10 cellular contexts compared by ENCODE assay signal in the genomic region with DNA sequence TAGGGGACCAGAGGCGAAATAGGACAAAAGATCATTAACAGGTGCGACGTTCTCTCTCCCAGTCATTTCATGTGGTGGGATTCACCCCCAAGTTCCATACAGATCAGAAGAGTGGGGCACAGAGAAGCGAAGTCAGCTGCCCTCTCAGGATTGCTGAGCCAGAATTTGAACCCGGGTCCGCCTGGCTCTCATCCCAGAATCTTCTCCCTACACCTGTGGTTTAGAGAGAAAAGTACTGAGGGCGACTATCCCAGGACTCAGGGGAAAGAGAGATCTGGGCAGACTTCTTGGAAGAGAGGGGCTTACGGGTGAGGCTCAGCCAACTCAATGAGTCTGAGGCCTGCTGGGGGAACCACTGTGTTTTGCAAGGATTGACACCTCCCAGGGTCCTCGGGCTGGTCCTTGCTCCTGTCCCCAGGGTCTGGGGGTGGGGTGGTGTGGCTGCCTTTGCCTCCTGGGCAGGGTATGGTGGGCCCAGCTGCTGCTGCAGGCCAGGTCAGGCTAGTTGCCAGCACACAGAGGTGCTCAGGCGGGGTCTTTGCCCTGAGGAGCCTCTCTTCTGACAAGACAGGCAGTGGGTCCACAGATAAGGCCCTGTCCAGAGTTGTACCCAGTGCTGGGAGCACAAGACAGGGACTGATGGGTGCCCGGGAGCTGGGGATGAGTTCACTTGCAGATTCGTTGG. TPM values are rescaled to one million over a fixed set of nuclear protein-coding genes. Genes with fewer than 3 reads are reported as not detected.
DNase-seq lines count a peak whose midpoint lies in the region; ATAC-seq lines count a peak whose summit lies in the region.
"Had no signal": no experiment of that assay in that cellular context is flagged by ENCODE, and none has a peak within 500 bp of the region (broad histone marks: within the 10 kb centered on the region; RNA-seq: fewer than 3 reads in every experiment).

No MANE protein-coding gene starts in this region.

- intact Hi-C loops in activated T-helper 2 cell treated with anti-CD3 and anti-CD28 coated beads, Interferon-gamma antibody, Interleukin-2, Interleukin-4, amounts not matched to agents 10 μg/mL and 5 μg/mL and 100 μg/mL, durations not matched to agents 14 hours and 24 hours and 36 hours (cut with micrococcal nuclease) = no loop called here

- H3K9me3 ChIP-seq in iPS-18c (ENCODE audit: control insufficient read depth, insufficient read depth, low read length) = no peaks in the 10 kb centered on the region
- H3K9me3 ChIP-seq: spleen had no signal

- H3K36me3 Mint-ChIP-seq in T-helper 2 cell treated with Interferon-gamma antibody and Interleukin-4, amounts not matched to agents 5 μg/mL and 100 μg/mL, for 36 hours (ENCODE audit: low read depth) = no peaks in the 10 kb centered on the region
- H3K36me3 Mint-ChIP-seq in activated T-helper 2 cell treated with anti-CD3 and anti-CD28 coated beads, Interferon-gamma antibody, Interleukin-2, Interleukin-4, amounts not matched to agents 10 μg/mL and 5 μg/mL and 100 μg/mL, durations not matched to agents 14 hours and 24 hours and 36 hours (ENCODE audit: low read depth) = no peaks in the 10 kb centered on the region
- H3K36me3 Mint-ChIP-seq in stimulated activated memory B cell treated with anti-CD40 and anti-IgM and Interleukin-4, amounts not matched to agents 10 μg/mL and 1 μg/mL and 100 μg/mL, for 72 hours = no peaks in the 10 kb centered on the region

- H3K27me3 Mint-ChIP-seq in T-helper 2 cell treated with Interferon-gamma antibody and Interleukin-4, amounts not matched to agents 5 μg/mL and 100 μg/mL, for 36 hours (ENCODE audit: low read depth) = peaks cover 22% of the 10 kb centered on the region
- peaks cover 19% of the 10 kb centered on the region for H3K27me3 Mint-ChIP-seq in activated T-helper 2 cell treated with anti-CD3 and anti-CD28 coated beads, Interferon-gamma antibody, Interleukin-2, Interleukin-4, amounts not matched to agents 10 μg/mL and 5 μg/mL and 100 μg/mL, durations not matched to agents 14 hours and 24 hours and 36 hours (ENCODE audit: low read depth)
- peaks cover 17% of the 10 kb centered on the region for H3K27me3 Mint-ChIP-seq in stimulated activated memory B cell treated with anti-CD40 and anti-IgM and Interleukin-4, amounts not matched to agents 10 μg/mL and 1 μg/mL and 100 μg/mL, for 72 hours

- peak overlapping the region; percentile 73; the same call in 1 of the 2 replicates for H3K4me3 ChIP-seq in iPS-18c (ENCODE audit: insufficient read depth, low read depth, low read length)

- peak overlapping the region; percentile 61 for H3K4me3 Mint-ChIP-seq in T-helper 2 cell treated with Interferon-gamma antibody and Interleukin-4, amounts not matched to agents 5 μg/mL and 100 μg/mL, for 36 hours
- peak overlapping the region; percentile 61 for H3K4me3 Mint-ChIP-seq in activated T-helper 2 cell treated with anti-CD3 and anti-CD28 coated beads, Interferon-gamma antibody, Interleukin-2, Interleukin-4, amounts not matched to agents 10 μg/mL and 5 μg/mL and 100 μg/mL, durations not matched to agents 14 hours and 24 hours and 36 hours (ENCODE audit: low read depth)
- H3K4me3 Mint-ChIP-seq in stimulated activated memory B cell treated with anti-CD40 and anti-IgM and Interleukin-4, amounts not matched to agents 10 μg/mL and 1 μg/mL and 100 μg/mL, for 72 hours = peak overlapping the region; percentile 79

- no peak for DNase-seq in T-helper 2 cell treated with Interferon-gamma antibody and Interleukin-4, amounts not matched to agents 5 μg/mL and 100 μg/mL, for 36 hours (ENCODE audit: low spot score)
- no peak for DNase-seq in T-helper 2 cell
- DNase-seq in activated T-helper 2 cell treated with anti-CD3 and anti-CD28 coated beads, Interferon-gamma antibody, Interleukin-2, Interleukin-4, amounts not matched to agents 10 μg/mL and 5 μg/mL and 100 μg/mL, durations not matched to agents 14 hours and 24 hours and 36 hours (ENCODE audit: low spot score) = no peak
- no peak for DNase-seq in activated effector memory CD4-positive, alpha-beta T cell treated with Interleukin-2 at 50 U/mL for 16 hours
- no peak for DNase-seq in stimulated activated CD4-positive, alpha-beta T cell treated with anti-CD3 and anti-CD28 coated beads, Interleukin-4, amount 100 ng/mL, for 24 hours
- DNase-seq: spleen had no signal

- no peak overlapping the region for H3K27ac Mint-ChIP-seq in T-helper 2 cell treated with Interferon-gamma antibody and Interleukin-4, amounts not matched to agents 5 μg/mL and 100 μg/mL, for 36 hours
- H3K27ac Mint-ChIP-seq in activated T-helper 2 cell treated with anti-CD3 and anti-CD28 coated beads, Interferon-gamma antibody, Interleukin-2, Interleukin-4, amounts not matched to agents 10 μg/mL and 5 μg/mL and 100 μg/mL, durations not matched to agents 14 hours and 24 hours and 36 hours = no peak overlapping the region
- no peak overlapping the region for H3K27ac Mint-ChIP-seq in stimulated activated memory B cell treated with anti-CD40 and anti-IgM and Interleukin-4, amounts not matched to agents 10 μg/mL and 1 μg/mL and 100 μg/mL, for 72 hours

- peaks cover 16% of the 10 kb centered on the region for H3K4me1 Mint-ChIP-seq in T-helper 2 cell treated with Interferon-gamma antibody and Interleukin-4, amounts not matched to agents 5 μg/mL and 100 μg/mL, for 36 hours (ENCODE audit: low read depth)
- peaks cover 15% of the 10 kb centered on the region for H3K4me1 Mint-ChIP-seq in activated T-helper 2 cell treated with anti-CD3 and anti-CD28 coated beads, Interferon-gamma antibody, Interleukin-2, Interleukin-4, amounts not matched to agents 10 μg/mL and 5 μg/mL and 100 μg/mL, durations not matched to agents 14 hours and 24 hours and 36 hours (ENCODE audit: low read depth)
- peaks cover 20% of the 10 kb centered on the region for H3K4me1 Mint-ChIP-seq in stimulated activated memory B cell treated with anti-CD40 and anti-IgM and Interleukin-4, amounts not matched to agents 10 μg/mL and 1 μg/mL and 100 μg/mL, for 72 hours

- no peaks in the 10 kb centered on the region for H3K9me3 Mint-ChIP-seq in T-helper 2 cell treated with Interferon-gamma antibody and Interleukin-4, amounts not matched to agents 5 μg/mL and 100 μg/mL, for 36 hours
- H3K9me3 Mint-ChIP-seq in activated T-helper 2 cell treated with anti-CD3 and anti-CD28 coated beads, Interferon-gamma antibody, Interleukin-2, Interleukin-4, amounts not matched to agents 10 μg/mL and 5 μg/mL and 100 μg/mL, durations not matched to agents 14 hours and 24 hours and 36 hours = no peaks in the 10 kb centered on the region
- no peaks in the 10 kb centered on the region for H3K9me3 Mint-ChIP-seq in stimulated activated memory B cell treated with anti-CD40 and anti-IgM and Interleukin-4, amounts not matched to agents 10 μg/mL and 1 μg/mL and 100 μg/mL, for 72 hours

- ATAC-seq in stimulated activated memory B cell treated with anti-CD40 and anti-IgM and Interleukin-4, amounts not matched to agents 10 μg/mL and 1 μg/mL and 100 μg/mL, for 72 hours = no peak
- ATAC-seq in HG03280 (IDR thresholded peaks at IDR 0.05; ENCODE audit: unreplicated experiment) = no peak

RNA-seq across cellular contexts. Expression of a gene that starts 1.1 kb away (rescaled TPM):
- 0.32 and 0.55 TPM in 2 replicates for total RNA-seq in activated T-helper 2 cell treated with anti-CD3 and anti-CD28 coated beads, Interferon-gamma antibody, Interleukin-2, Interleukin-4, amounts not matched to agents 10 μg/mL and 5 μg/mL and 100 μg/mL, durations not matched to agents 14 hours and 24 hours and 36 hours

RNA-seq across cellular contexts. Expression of a gene that starts 33.7 kb away (rescaled TPM):
- not detected in 2 replicates for total RNA-seq in activated T-helper 2 cell treated with anti-CD3 and anti-CD28 coated beads, Interferon-gamma antibody, Interleukin-2, Interleukin-4, amounts not matched to agents 10 μg/mL and 5 μg/mL and 100 μg/mL, durations not matched to agents 14 hours and 24 hours and 36 hours
- total RNA-seq: dermis microvascular lymphatic vessel endothelial cell, spleen had no signal

RNA-seq across cellular contexts. Expression of a gene that starts 34.7 kb away (rescaled TPM):
- not detected in 2 replicates for total RNA-seq in activated T-helper 2 cell treated with anti-CD3 and anti-CD28 coated beads, Interferon-gamma antibody, Interleukin-2, Interleukin-4, amounts not matched to agents 10 μg/mL and 5 μg/mL and 100 μg/mL, durations not matched to agents 14 hours and 24 hours and 36 hours
- total RNA-seq: dermis microvascular lymphatic vessel endothelial cell had no signal
